Comparison of ENCODE assay signal across 1 cellular context in genomic region chr1:147504801-147505303, GRCh38.
A peak's percentile ranks its signal among the peaks of the same experiment; 100 is the strongest.
TF ChIP-seq lines count a peak whose summit lies in the region.

No MANE protein-coding gene starts in this region.

TF ChIP-seq in HEK293, 187 proteins besides CTCF, POLR2A, EP300 and RAD21 (continued from another document):
- TF ChIP-seq ZNF26 (tag by site-specific recombination; IDR thresholded peaks at IDR 0.05) (no peak), ZNF513 (tag by site-specific recombination; IDR thresholded peaks at IDR 0.05) (no peak), ZNF501 (tag by site-specific recombination; IDR thresholded peaks at IDR 0.05) (no peak), ZSCAN30 (tag by site-specific recombination; IDR thresholded peaks at IDR 0.05) (0 out of 2 replicates have a peak, but pooled peaks have one; percentile 22), ZBTB20 (tag by site-specific recombination; IDR thresholded peaks at IDR 0.05) (no peak), ZNF521 (tag by site-specific recombination; IDR thresholded peaks at IDR 0.05) (no peak), ZNF214 (tag by site-specific recombination; IDR thresholded peaks at IDR 0.05; ENCODE audit: borderline replicate concordance) (no peak), ZNF394 (tag by site-specific recombination; IDR thresholded peaks at IDR 0.05; ENCODE audit: borderline replicate concordance) (no peak), HOXC10 (CRISPR knock-in tag; IDR thresholded peaks at IDR 0.05) (no peak), ZSCAN23 (tag by site-specific recombination; IDR thresholded peaks at IDR 0.05) (no peak), YY2 (tag by site-specific recombination; IDR thresholded peaks at IDR 0.05) (no peak), ZNF2 (tag by site-specific recombination; IDR thresholded peaks at IDR 0.05) (0 out of 2 replicates have a peak, but pooled peaks have one; percentile 27), ZNF677 (tag by site-specific recombination; IDR thresholded peaks at IDR 0.05) (no peak), ZNF292 (tag by site-specific recombination; IDR thresholded peaks at IDR 0.05; ENCODE audit: borderline replicate concordance, low read depth) (no peak), ZBTB44 (tag by site-specific recombination; IDR thresholded peaks at IDR 0.05) (no peak), PBX3 (CRISPR knock-in tag; IDR thresholded peaks at IDR 0.05) (no peak), ZNF18 (tag by site-specific recombination; IDR thresholded peaks at IDR 0.05) (no peak), SP7 (tag by site-specific recombination; IDR thresholded peaks at IDR 0.05) (0 out of 2 replicates have a peak, but pooled peaks have one; percentile 26), OVOL3 (tag by site-specific recombination; IDR thresholded peaks at IDR 0.05) (no peak), MYNN (tag by site-specific recombination; IDR thresholded peaks at IDR 0.05; ENCODE audit: borderline replicate concordance) (no peak), ZNF423 (tag by site-specific recombination; IDR thresholded peaks at IDR 0.05) (no peak), MZF1 (tag by site-specific recombination; IDR thresholded peaks at IDR 0.05; ENCODE audit: borderline replicate concordance) (no peak), ZIC2 (tag by site-specific recombination; IDR thresholded peaks at IDR 0.05) (peak; percentile 70), ZNF174 (tag by site-specific recombination; IDR thresholded peaks at IDR 0.05) (no peak), ZNF654 (tag by site-specific recombination; IDR thresholded peaks at IDR 0.05; ENCODE audit: low read depth) (0 out of 2 replicates have a peak, but pooled peaks have one; percentile 5), KLF9 (tag by site-specific recombination; IDR thresholded peaks at IDR 0.05; ENCODE audit: low read depth) (no peak), ZXDB (tag by site-specific recombination; IDR thresholded peaks at IDR 0.05) (no peak), INSM2 (tag by site-specific recombination; IDR thresholded peaks at IDR 0.05) (no peak)
TF ChIP-seq in HEK293: peak in this region for 12.
